ENCODE assay signal across 12 cellular contexts in the genomic region with DNA sequence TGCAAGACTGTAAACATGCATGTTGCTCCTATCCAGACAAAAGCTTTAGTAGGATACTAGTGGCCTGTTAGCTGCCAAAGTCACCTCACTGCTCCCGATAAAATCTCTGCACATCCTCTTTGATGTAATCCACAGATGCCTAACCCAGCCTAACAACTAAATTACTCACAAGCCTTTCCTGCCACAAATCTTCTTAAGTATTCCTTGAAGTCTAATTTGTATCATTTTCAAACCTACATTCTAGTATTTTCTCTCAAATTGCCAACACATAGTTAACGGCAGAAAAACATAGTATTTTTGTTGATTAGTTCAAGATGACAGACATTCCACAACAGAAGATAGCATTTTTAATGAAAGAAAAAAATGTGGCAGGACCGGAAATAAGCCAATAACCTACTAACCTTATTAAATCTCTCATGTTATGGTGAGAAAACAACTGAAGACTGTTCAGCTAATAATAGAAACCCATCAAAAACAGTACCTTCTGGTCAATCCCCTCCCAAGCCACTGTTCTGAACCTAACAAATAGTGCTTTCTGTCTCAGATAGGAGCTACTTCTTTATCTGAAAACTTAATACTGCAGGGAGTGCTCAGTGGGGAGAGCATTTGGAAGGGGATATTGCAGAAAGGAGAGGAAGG. TPM values are rescaled to one million over a fixed set of nuclear protein-coding genes. Genes with fewer than 3 reads are reported as not detected.
DNase-seq lines count a peak whose midpoint lies in the region; ATAC-seq and TF ChIP-seq lines count a peak whose summit lies in the region.
"Had no signal": no experiment of that assay in that cellular context is flagged by ENCODE, and none has a peak within 500 bp of the region (broad histone marks: within the 10 kb centered on the region; RNA-seq: fewer than 3 reads in every experiment).

A gene with protein sequence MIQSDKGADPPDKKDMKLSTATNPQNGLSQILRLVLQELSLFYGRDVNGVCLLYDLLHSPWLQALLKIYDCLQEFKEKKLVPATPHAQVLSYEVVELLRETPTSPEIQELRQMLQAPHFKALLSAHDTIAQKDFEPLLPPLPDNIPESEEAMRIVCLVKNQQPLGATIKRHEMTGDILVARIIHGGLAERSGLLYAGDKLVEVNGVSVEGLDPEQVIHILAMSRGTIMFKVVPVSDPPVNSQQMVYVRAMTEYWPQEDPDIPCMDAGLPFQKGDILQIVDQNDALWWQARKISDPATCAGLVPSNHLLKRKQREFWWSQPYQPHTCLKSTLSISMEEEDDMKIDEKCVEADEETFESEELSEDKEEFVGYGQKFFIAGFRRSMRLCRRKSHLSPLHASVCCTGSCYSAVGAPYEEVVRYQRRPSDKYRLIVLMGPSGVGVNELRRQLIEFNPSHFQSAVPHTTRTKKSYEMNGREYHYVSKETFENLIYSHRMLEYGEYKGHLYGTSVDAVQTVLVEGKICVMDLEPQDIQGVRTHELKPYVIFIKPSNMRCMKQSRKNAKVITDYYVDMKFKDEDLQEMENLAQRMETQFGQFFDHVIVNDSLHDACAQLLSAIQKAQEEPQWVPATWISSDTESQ (minus strand): TSS at position 57 of the 639 bp plus-strand sequence. CDS start 4,690 bp downstream, outside the sequence.

- DNase-seq in A172 (ENCODE audit: low spot score) (peak; percentile 88), HCEC 1CT (peak; percentile 81), WTC11 (ENCODE audit: low spot score) (no peak), foreskin melanocyte (peak; percentile 56), AG08396 (ENCODE audit: low spot score) (no peak), MV-4-11 (lab: John Stamatoyannopoulos, UW) (no peak)
- no peak for DNase-seq in stimulated activated CD4-positive, alpha-beta T cell treated with anti-CD3 and anti-CD28 coated beads, Interleukin-4, amount 100 ng/mL, for 24 hours
- DNase-seq: activated CD4-positive, alpha-beta memory T cell treated with anti-CD3 and anti-CD28 coated beads for 36 hours; amygdala; midbrain had no signal

- TF ChIP-seq CTCF in WTC11 (IDR thresholded peaks at IDR 0.05) = no peak

- peaks cover 61% of the 10 kb centered on the region for H3K4me1 Mint-ChIP-seq in WTC11

- POLR2A ChIA-PET in WTC11 (lab: Charles Lee) = no interaction called here

- peak within 1 kb of the TSS; percentile 84 for H3K27ac Mint-ChIP-seq in WTC11
- H3K27ac Mint-ChIP-seq: activated CD4-positive, alpha-beta memory T cell treated with anti-CD3 and anti-CD28 coated beads for 36 hours had no signal

- peaks cover 12% of the 10 kb centered on the region for H3K36me3 Mint-ChIP-seq in WTC11

- CTCF ChIA-PET in WTC11 (lab: Charles Lee) = interaction anchor here (1.6 kb wide), 1 partner anchor 83 kb away, joined by 3 read pairs; the partner anchor contains the start of gene ALS2

- H3K27me3 Mint-ChIP-seq in WTC11 (ENCODE audit: low read depth) = no peaks in the 10 kb centered on the region
- H3K27me3 Mint-ChIP-seq: activated CD4-positive, alpha-beta memory T cell treated with anti-CD3 and anti-CD28 coated beads for 36 hours had no signal

- 0 out of 2 replicates have a peak within 1 kb of the TSS, but pooled peaks have one; percentile 14 for H3K4me3 Mint-ChIP-seq in WTC11
- H3K4me3 Mint-ChIP-seq: activated CD4-positive, alpha-beta memory T cell treated with anti-CD3 and anti-CD28 coated beads for 36 hours had no signal

- no peaks in the 10 kb centered on the region for H3K9me3 Mint-ChIP-seq in WTC11
- H3K9me3 Mint-ChIP-seq: activated CD4-positive, alpha-beta memory T cell treated with anti-CD3 and anti-CD28 coated beads for 36 hours had no signal

- ATAC-seq in WTC11 (no peak; the same call in 1 of the 2 replicates), GM21723 (IDR thresholded peaks at IDR 0.05; ENCODE audit: unreplicated experiment) (no peak)
- ATAC-seq: sciatic nerve had no signal

TF ChIP-seq in WTC11, 78 proteins besides CTCF, POLR2A, EP300 and RAD21 (continues in another document):
- TF ChIP-seq, protein P1, sequence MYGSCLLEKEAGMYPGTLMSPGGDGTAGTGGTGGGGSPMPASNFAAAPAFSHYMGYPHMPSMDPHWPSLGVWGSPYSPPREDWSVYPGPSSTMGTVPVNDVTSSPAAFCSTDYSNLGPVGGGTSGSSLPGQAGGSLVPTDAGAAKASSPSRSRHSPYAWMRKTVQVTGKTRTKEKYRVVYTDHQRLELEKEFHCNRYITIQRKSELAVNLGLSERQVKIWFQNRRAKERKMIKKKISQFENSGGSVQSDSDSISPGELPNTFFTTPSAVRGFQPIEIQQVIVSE (CRISPR knock-in tag; IDR thresholded peaks at IDR 0.05; ENCODE audit: borderline replicate concordance) = no peak
- TF ChIP-seq HMGA2 (CRISPR knock-in tag; IDR thresholded peaks at IDR 0.05) = no peak
- no peak for TF ChIP-seq AR (CRISPR knock-in tag; IDR thresholded peaks at IDR 0.05)
- TF ChIP-seq SOX15 (CRISPR knock-in tag; IDR thresholded peaks at IDR 0.05) = no peak
- no peak for TF ChIP-seq ETV6 (CRISPR knock-in tag; IDR thresholded peaks at IDR 0.05)
- no peak for TF ChIP-seq ATF2 (CRISPR knock-in tag; IDR thresholded peaks at IDR 0.05; ENCODE audit: borderline replicate concordance, low read depth)
- TF ChIP-seq TCF7 (CRISPR knock-in tag; IDR thresholded peaks at IDR 0.05; ENCODE audit: low read depth) = no peak
- TF ChIP-seq ZNF512 (CRISPR knock-in tag; IDR thresholded peaks at IDR 0.05; ENCODE audit: borderline replicate concordance) = no peak

RNA-seq across cellular contexts. Expression of the gene that starts here (rescaled TPM):
- 6.8 and 8.0 TPM in 2 replicates for total RNA-seq in A172 (2014; rRNA removed; shearing (Covaris generic))
- total RNA-seq in WTC11 (2021) = not detected in 3 replicates
- total RNA-seq: activated CD4-positive, alpha-beta memory T cell treated with anti-CD3 and anti-CD28 coated beads for 36 hours had no signal

Comparison
In these comparisons a context has a peak if more than half of its experiments do, and no peak if none do; other contexts are left out.
1. DNase-seq: peak in A172 (single experiment), HCEC 1CT (single experiment) and foreskin melanocyte (single experiment); none in WTC11 (single experiment), AG08396 (single experiment), stimulated activated CD4-positive, alpha-beta T cell treated with anti-CD3 and anti-CD28 coated beads, Interleukin-4, amount 100 ng/mL, for 24 hours (single experiment) and MV-4-11 (single experiment).